21 cellular contexts compared by ENCODE assay signal in the genomic region with DNA sequence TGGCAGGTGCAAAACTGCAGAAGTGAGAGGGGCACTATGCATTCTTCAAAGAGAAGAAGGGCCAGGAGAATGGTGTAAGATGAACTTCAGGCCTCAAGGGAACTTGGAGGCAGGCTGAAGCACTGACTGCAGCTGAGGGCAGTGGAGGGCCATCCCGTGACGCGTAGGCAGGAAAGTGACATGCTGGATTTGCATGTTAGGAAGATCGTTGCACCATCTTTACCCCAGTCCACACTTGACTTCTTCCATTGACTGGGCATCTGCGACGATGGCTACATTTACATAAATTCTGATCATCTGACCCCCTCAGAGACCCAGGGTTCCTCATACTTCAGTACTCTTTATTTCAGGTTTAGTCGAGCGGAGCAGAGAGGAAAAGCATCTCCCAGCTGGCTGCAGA.
"Had no signal": no experiment of that assay in that cellular context is flagged by ENCODE, and none has a peak within 500 bp of the region (broad histone marks: within the 10 kb centered on the region; RNA-seq: fewer than 3 reads in every experiment).

No MANE protein-coding gene starts in this region.

- H3K4me1 ChIP-seq: SJSA1 had no signal

- H3K27me3 ChIP-seq: SJSA1 had no signal

- H3K4me3 ChIP-seq: SJSA1, SK-N-MC had no signal

- H3K36me3 ChIP-seq: SJSA1 had no signal

- H3K9me3 ChIP-seq: SJSA1 had no signal

- DNase-seq: Kasumi-1, KG1, MM.1S, NCI-H1048, NCI-H1105, NCI-H1436 treated with DMSO at 0.1 percent for 48 hours, NCI-H1694, NCI-H187 treated with DMSO at 0.1 percent for 48 hours, NCI-H2029 treated with DMSO at 0.1 percent for 48 hours, NCI-H2171 treated with DMSO at 0.1 percent for 48 hours, NCI-H446, NCI-H510A, NCI-H524 treated with DMSO at 0.1 percent for 48 hours, NCI-H69, NCI-H774, Right ventricle myocardium superior, RPMI8226, SIG-M5 had no signal

- H3K27ac ChIP-seq: HL-60, SJSA1, SK-N-MC had no signal
